1 cellular context compared by ENCODE assay signal in genomic region chr14:64914237-64914971, GRCh38.
TF ChIP-seq lines count a peak whose summit lies in the region.

Gene CHURC1, plus strand, starts transcription at chr14:64914455. Its CDS starts 41 bp downstream, at chr14:64914496.

TF ChIP-seq in HepG2, 621 proteins besides CTCF, POLR2A, EP300 and RAD21 (continued from another document and continues in another):
- TF ChIP-seq PATZ1 (CRISPR knock-in tag; IDR thresholded peaks at IDR 0.05), result 0 out of 2 replicates have a peak, but pooled peaks have one; percentile 13
- no peak; the same call in 1 of the 2 replicates for TF ChIP-seq TARDBP (CRISPR knock-in tag; IDR thresholded peaks at IDR 0.05)
- TF ChIP-seq HOMEZ (CRISPR knock-in tag; IDR thresholded peaks at IDR 0.05; ENCODE audit: low read depth), result peak; percentile 94
- TF ChIP-seq TFAP4 (IDR thresholded peaks at IDR 0.05; ENCODE audit: borderline replicate concordance, low read depth), result no peak
- peak; percentile 38 for TF ChIP-seq MED8 (CRISPR knock-in tag; IDR thresholded peaks at IDR 0.05; ENCODE audit: insufficient replicate concordance)
- no peak for TF ChIP-seq SMAD3 (CRISPR knock-in tag; IDR thresholded peaks at IDR 0.05)
- TF ChIP-seq ZNF776 (CRISPR knock-in tag; IDR thresholded peaks at IDR 0.05), result peak; percentile 68; the same call in 1 of the 2 replicates
- TF ChIP-seq KDM6A (CRISPR knock-in tag; IDR thresholded peaks at IDR 0.05; ENCODE audit: low read depth), result no peak
- TF ChIP-seq ONECUT2 (CRISPR knock-in tag; IDR thresholded peaks at IDR 0.05), result no peak
- no peak for TF ChIP-seq NFATC3 (CRISPR knock-in tag; IDR thresholded peaks at IDR 0.05)
- no peak for TF ChIP-seq ZNF576 (CRISPR knock-in tag; IDR thresholded peaks at IDR 0.05)
- 0 out of 2 replicates have a peak, but pooled peaks have one; percentile 30 for TF ChIP-seq ZNF709 (CRISPR knock-in tag; IDR thresholded peaks at IDR 0.05)
- peak; percentile 67 for TF ChIP-seq SNAPC4 (CRISPR knock-in tag; IDR thresholded peaks at IDR 0.05)
- peak; percentile 69; the same call in 1 of the 2 replicates for TF ChIP-seq MEIS1 (CRISPR knock-in tag; IDR thresholded peaks at IDR 0.05; ENCODE audit: borderline replicate concordance)
- 0 out of 2 replicates have a peak, but pooled peaks have one; percentile 32 for TF ChIP-seq HOXD1 (CRISPR knock-in tag; IDR thresholded peaks at IDR 0.05)
- TF ChIP-seq KDM5B (CRISPR knock-in tag; IDR thresholded peaks at IDR 0.05; ENCODE audit: borderline replicate concordance), result peak; percentile 80; the same call in 1 of the 2 replicates
- no peak for TF ChIP-seq BHLHE40 (IDR thresholded peaks at IDR 0.05; ENCODE audit: low read length)
- no peak; the same call in 1 of the 2 replicates for TF ChIP-seq CAMTA2 (CRISPR knock-in tag; IDR thresholded peaks at IDR 0.05; ENCODE audit: borderline replicate concordance)
- no peak for TF ChIP-seq TBL1XR1 (IDR thresholded peaks at IDR 0.05; ENCODE audit: borderline replicate concordance, low read length, partially characterized antibody)
- peak; percentile 93 for TF ChIP-seq TAF1 (CRISPR knock-in tag; IDR thresholded peaks at IDR 0.05)
- no peak for TF ChIP-seq SRSF1 (optimal IDR thresholded peaks at IDR 0.05; ENCODE audit: low read depth, low read length)
- no peak for TF ChIP-seq ZNF781 (CRISPR knock-in tag; IDR thresholded peaks at IDR 0.05; ENCODE audit: borderline replicate concordance, not compliant biosample characterization)
- TF ChIP-seq ISL2 (CRISPR knock-in tag; IDR thresholded peaks at IDR 0.05), result 0 out of 2 replicates have a peak, but pooled peaks have one; percentile 24
- 0 out of 2 replicates have a peak, but pooled peaks have one; percentile 48 for TF ChIP-seq ATF2 (CRISPR knock-in tag; IDR thresholded peaks at IDR 0.05)
- TF ChIP-seq ARID3A (IDR thresholded peaks at IDR 0.05; ENCODE audit: low read depth, low read length), result no peak
- no peak for TF ChIP-seq ZBTB40 (IDR thresholded peaks at IDR 0.05)
- peak; percentile 65; the same call in 1 of the 2 replicates for TF ChIP-seq ZBTB40 (CRISPR knock-in tag; IDR thresholded peaks at IDR 0.05)
- no peak for TF ChIP-seq MBD4 (IDR thresholded peaks at IDR 0.05; ENCODE audit: borderline replicate concordance, low read length)
- TF ChIP-seq ZNF674 (CRISPR knock-in tag; IDR thresholded peaks at IDR 0.05; ENCODE audit: low read depth), result no peak
- TF ChIP-seq SMARCE1 (IDR thresholded peaks at IDR 0.05; ENCODE audit: borderline replicate concordance), result no peak
- TF ChIP-seq ZNF446 (CRISPR knock-in tag; IDR thresholded peaks at IDR 0.05), result peak; percentile 56; the same call in 1 of the 2 replicates
